8 cellular contexts compared by ENCODE assay signal in genomic region chr1:15937706-15938168, GRCh38. TPM values are rescaled to one million over a fixed set of nuclear protein-coding genes. Genes with fewer than 3 reads are reported as not detected.
DNase-seq lines count a peak whose midpoint lies in the region; ATAC-seq and TF ChIP-seq lines count a peak whose summit lies in the region.

No MANE protein-coding gene starts in this region.

- H3K4me3 Mint-ChIP-seq in GM23338, result no peak overlapping the region
- H3K4me3 Mint-ChIP-seq in activated T-helper 17 cell treated with anti-CD3 and anti-CD28 coated beads, Interleukin-2, amount 50 U/mL, for 72 hours, result no peak overlapping the region

- no peaks in the 10 kb centered on the region; the same call in none of the 2 replicates for H4K20me1 ChIP-seq in GM23338 (replicated peaks; ENCODE audit: insufficient read depth)

- no peak overlapping the region for H2AFZ ChIP-seq in GM23338

- H3K4me1 Mint-ChIP-seq in GM23338, result peaks cover 7% of the 10 kb centered on the region
- peaks cover 6% of the 10 kb centered on the region for H3K4me1 Mint-ChIP-seq in activated T-helper 17 cell treated with anti-CD3 and anti-CD28 coated beads, Interleukin-2, amount 50 U/mL, for 72 hours

- CTCF ChIA-PET in AG04449 (lab: Yijun Ruan, JAX), result interaction anchor here (0.8 to 2.6 kb wide), 9 partner anchors 10 to 147 kb away, joined by 3 to 9 read pairs (median 4); no protein-coding TSS in a partner anchor

- H3K27me3 ChIP-seq in GM23338 (ENCODE audit: insufficient read depth) (no peaks in the 10 kb centered on the region), liver (ENCODE audit: control insufficient read depth in 4 of 4, insufficient read depth in 4 of 4, low read length in 3 of 4) (no peaks in the 10 kb centered on the region)

- H3K79me2 ChIP-seq in GM23338 (replicated peaks; ENCODE audit: insufficient read depth), result no peaks in the 10 kb centered on the region

- peak in 1 of 2 donors; percentile 5 for TF ChIP-seq RAD21 in liver (IDR thresholded peaks at IDR 0.05)

- no peaks in the 10 kb centered on the region for H3K9me2 ChIP-seq in GM23338 (ENCODE audit: insufficient read depth)

- H3K9me3 Mint-ChIP-seq in GM23338, result no peaks in the 10 kb centered on the region
- H3K9me3 Mint-ChIP-seq in activated T-helper 17 cell treated with anti-CD3 and anti-CD28 coated beads, Interleukin-2, amount 50 U/mL, for 72 hours, result no peaks in the 10 kb centered on the region

- H3K9me3 ChIP-seq in liver (ENCODE audit: control insufficient read depth in 4 of 4, low read length in 3 of 4), result no peaks in the 10 kb centered on the region

- H3K27ac ChIP-seq in GM23338 (ENCODE audit: low read depth), result 0 out of 2 replicates have a peak overlapping the region, but pooled peaks have one; percentile 45
- peak overlapping the region; percentile 7 to 33 for H3K27ac ChIP-seq in liver (ENCODE audit: low read depth in 1 of 2, low read length in 2 of 2)

- DNase-seq in AG04449 (ENCODE audit: low read depth, low spot score) (no peak), GM23338 (ENCODE audit: low spot score) (peak; percentile 70), NCI-H82 treated with DMSO at 0.1 percent for 48 hours (lab: John Stamatoyannopoulos, UW; ENCODE audit: unreplicated experiment) (no peak)

- H3K27me3 Mint-ChIP-seq in GM23338 (ENCODE audit: insufficient read depth, low read depth, poor library complexity), result peaks cover 17% of the 10 kb centered on the region
- no peaks in the 10 kb centered on the region for H3K27me3 Mint-ChIP-seq in activated T-helper 17 cell treated with anti-CD3 and anti-CD28 coated beads, Interleukin-2, amount 50 U/mL, for 72 hours

- peaks cover 76% of the 10 kb centered on the region for H3K36me3 Mint-ChIP-seq in GM23338 (ENCODE audit: low read depth)
- H3K36me3 Mint-ChIP-seq in activated T-helper 17 cell treated with anti-CD3 and anti-CD28 coated beads, Interleukin-2, amount 50 U/mL, for 72 hours (ENCODE audit: low read depth), result peaks cover 100% of the 10 kb centered on the region

- POLR2A ChIA-PET in AG04449 (lab: Yijun Ruan, JAX), result interaction anchor here (1.0 to 1.3 kb wide), 2 partner anchors 12 to 13 kb away, joined by 4 to 5 read pairs; no protein-coding TSS in a partner anchor

- TF ChIP-seq CTCF in AG04449 (IDR thresholded peaks at IDR 0.05; ENCODE audit: insufficient read depth, low read length, missing control alignments) (peak; percentile 5), GM23338 (conservative IDR thresholded peaks at IDR 0.05; ENCODE audit: low read depth in 2 of 2) (peak; percentile 42 to 65), liver (IDR thresholded peaks at IDR 0.05; ENCODE audit: low read depth, low read length, missing input control) (no peak)

- H3K4me3 ChIP-seq in AG04449 (ENCODE audit: low read depth, low read length) (no peak overlapping the region), GM23338 (no peak overlapping the region), liver (ENCODE audit: low read depth in 1 of 3, low read length in 3 of 3) (no peak overlapping the region)

- 81% methylated on average over 14 of the region's 14 CpGs for WGBS in liver

- H3K36me3 ChIP-seq in GM23338 (ENCODE audit: insufficient read depth), result peaks cover 15% of the 10 kb centered on the region
- H3K36me3 ChIP-seq in liver (ENCODE audit: control insufficient read depth in 4 of 4, insufficient read depth in 3 of 4, low read depth in 1 of 4, low read length in 3 of 4), result peaks cover 23 to 74% (median 47%) of the 10 kb centered on the region in 4 donors

- ATAC-seq in GM23338 (peak; percentile 86), GM18907 (IDR thresholded peaks at IDR 0.05; ENCODE audit: unreplicated experiment) (no peak), GM18867 (IDR thresholded peaks at IDR 0.05; ENCODE audit: unreplicated experiment) (no peak), GM21381 (IDR thresholded peaks at IDR 0.05; ENCODE audit: unreplicated experiment) (no peak)
- ATAC-seq in activated T-helper 17 cell treated with anti-CD3 and anti-CD28 coated beads, Interleukin-2, amount 50 U/mL, for 72 hours (replicated peaks), result peak; percentile 21

- peak overlapping the region; percentile 96 for H3K27ac Mint-ChIP-seq in GM23338
- peak overlapping the region; percentile 93 for H3K27ac Mint-ChIP-seq in activated T-helper 17 cell treated with anti-CD3 and anti-CD28 coated beads, Interleukin-2, amount 50 U/mL, for 72 hours

- no peak overlapping the region for H3K4me2 ChIP-seq in GM23338

- H3K4me1 ChIP-seq in GM23338 (ENCODE audit: insufficient read depth) (no peaks in the 10 kb centered on the region), liver (ENCODE audit: control insufficient read depth in 4 of 4, insufficient read depth in 4 of 4, low read length in 3 of 4) (peaks cover 0 to 17% (median 6%) of the 10 kb centered on the region in 4 donors)

- H3K9ac ChIP-seq in liver (ENCODE audit: low read depth in 1 of 2, low read length in 2 of 2), result no peak overlapping the region

- H3F3A ChIP-seq in GM23338 (replicated peaks; ENCODE audit: low read depth), result no peaks in the 10 kb centered on the region

TF ChIP-seq in GM23338, 12 proteins besides CTCF, POLR2A, EP300 and RAD21 (continues in another document):
- no peak for TF ChIP-seq ZNF331 (CRISPR knock-in tag; IDR thresholded peaks at IDR 0.05; ENCODE audit: low read depth)
- TF ChIP-seq ETS1 (IDR thresholded peaks at IDR 0.05), result no peak
- no peak for TF ChIP-seq EZH2 (IDR thresholded peaks at IDR 0.05; ENCODE audit: low read depth, unreplicated experiment)
- no peak for TF ChIP-seq ZNF114 (CRISPR knock-in tag; IDR thresholded peaks at IDR 0.05)
- TF ChIP-seq JUNB (IDR thresholded peaks at IDR 0.05; ENCODE audit: unreplicated experiment), result no peak
- TF ChIP-seq EZH2phosphoT487 (IDR thresholded peaks at IDR 0.05; ENCODE audit: unreplicated experiment), result no peak
- TF ChIP-seq POLR2AphosphoS5 (IDR thresholded peaks at IDR 0.05; ENCODE audit: low read depth), result no peak

TF ChIP-seq in liver, 16 proteins besides CTCF, POLR2A, EP300 and RAD21:
- TF ChIP-seq RXRA (IDR thresholded peaks at IDR 0.05) (no peak), TAF1 (conservative IDR thresholded peaks at IDR 0.05) (no peak), NR2F2 (IDR thresholded peaks at IDR 0.05) (no peak)

RNA-seq across cellular contexts. Expression of gene ZBTB17, which starts 38.2 kb away (rescaled TPM):
- total RNA-seq in GM23338 (2014; rRNA removed; shearing (Covaris generic)), result 21.6 and 26.6 TPM in 2 replicates
- 21.9 and 22.5 TPM in 2 replicates for polyA plus RNA-seq in GM23338 (2016; fragmentation: Nextera tagmentation; extraction: Ambion mirVana)
- 100 to 1,000 TPM in 1 of 2 donors, 10 to 100 TPM in 1; 62.0 to 135 TPM for total RNA-seq in activated T-helper 17 cell treated with anti-CD3 and anti-CD28 coated beads, Interleukin-2, amount 50 U/mL, for 72 hours
- 10 to 100 TPM; 10.4 to 15.1 TPM for total RNA-seq in liver
- 1 to 10 TPM; 8.9 to 9.4 TPM for polyA plus RNA-seq in liver

Comparison
In these comparisons a context has a peak if more than half of its experiments do, and no peak if none do; other contexts are left out.
1. ATAC-seq: peak in GM23338 (single experiment) and activated T-helper 17 cell treated with anti-CD3 and anti-CD28 coated beads, Interleukin-2, amount 50 U/mL, for 72 hours (single experiment); none in GM18907 (single experiment), GM18867 (single experiment) and GM21381 (single experiment).